In genomic region chr7:112080441-112080840, GRCh38 we compare ENCODE assay signal across 8 cellular contexts.
DNase-seq lines count a peak whose midpoint lies in the region; ATAC-seq and TF ChIP-seq lines count a peak whose summit lies in the region.

No MANE protein-coding gene starts in this region.

- no peak for TF ChIP-seq POLR2A in vagina (IDR thresholded peaks at IDR 0.05)

- intact Hi-C loops in vagina (cut with DNase I), result no loop called here

- peaks cover 14% of the 10 kb centered on the region for H3K4me1 Mint-ChIP-seq in memory B cell

- peak; percentile 86 for ATAC-seq in GM21737 (IDR thresholded peaks at IDR 0.05; ENCODE audit: unreplicated experiment)
- ATAC-seq in memory B cell (ENCODE audit: low read depth), result peak; percentile 88

- no peaks in the 10 kb centered on the region for H3K36me3 Mint-ChIP-seq in memory B cell

- peak; percentile 46 for DNase-seq in GM03348 (ENCODE audit: low spot score)
- DNase-seq in KBM-7, result peak; percentile 66
- peak; percentile 92 for DNase-seq in brain microvascular endothelial cell
- peak in 1 of 2 donors; percentile 38 for DNase-seq in memory B cell (ENCODE audit: low spot score in 2 of 2)
- DNase-seq in NCI-H2227 treated with DMSO at 0.1 percent for 48 hours (lab: John Stamatoyannopoulos, UW), result no peak
- no peak for DNase-seq in vagina (ENCODE audit: extremely low spot score in 2 of 2)
- no peak for DNase-seq in effector CD8-positive, alpha-beta T cell (lab: John Stamatoyannopoulos, UW)

- peak overlapping the region; percentile 8 for H3K27ac Mint-ChIP-seq in memory B cell

- H3K9me3 Mint-ChIP-seq in memory B cell, result no peaks in the 10 kb centered on the region

- in situ Hi-C loops in KBM-7 (cut with MboI; ENCODE audit: low pct_unique_long_range_greater_than_20kb, low sequenced_read_pairs) (no loop called here), brain microvascular endothelial cell (cut with HindIII; ENCODE audit: low pct_ligation_motif_present, low sequenced_read_pairs) (no loop called here)

- TF ChIP-seq CTCF in brain microvascular endothelial cell (IDR thresholded peaks at IDR 0.05; ENCODE audit: low read depth, low read length, missing control alignments), result no peak
- no peak for TF ChIP-seq CTCF in vagina (IDR thresholded peaks at IDR 0.05)

- peak overlapping the region; percentile 27 for H3K4me3 Mint-ChIP-seq in memory B cell

- H3K4me3 ChIP-seq in brain microvascular endothelial cell (ENCODE audit: low read depth, low read length), result peak overlapping the region; percentile 39
- no peak overlapping the region for H3K4me3 ChIP-seq in vagina

- H3K4me1 ChIP-seq in vagina, result peaks cover 16% of the 10 kb centered on the region

- H3K9me3 ChIP-seq in vagina, result no peaks in the 10 kb centered on the region

- H3K36me3 ChIP-seq in brain microvascular endothelial cell (replicated peaks), result no peaks in the 10 kb centered on the region
- no peaks in the 10 kb centered on the region for H3K36me3 ChIP-seq in vagina

- peak overlapping the region; percentile 96 for H3K27ac ChIP-seq in brain microvascular endothelial cell
- no peak overlapping the region for H3K27ac ChIP-seq in vagina

- no peaks in the 10 kb centered on the region for H3K27me3 Mint-ChIP-seq in memory B cell

- H3K27me3 ChIP-seq in brain microvascular endothelial cell (replicated peaks), result no peaks in the 10 kb centered on the region
- no peaks in the 10 kb centered on the region for H3K27me3 ChIP-seq in vagina

Comparison
In these comparisons a context has a peak if more than half of its experiments do, and no peak if none do; other contexts are left out.
1. DNase-seq: peak in GM03348 (single experiment), KBM-7 (single experiment) and brain microvascular endothelial cell (single experiment); none in NCI-H2227 treated with DMSO at 0.1 percent for 48 hours (single experiment), vagina (0 of 2) and effector CD8-positive, alpha-beta T cell (single experiment).